ENCODE assay signal across 12 cellular contexts in genomic region chr5:131814990-131815389, GRCh38. TPM values are rescaled to one million over a fixed set of nuclear protein-coding genes. Genes with fewer than 3 reads are reported as not detected.
DNase-seq lines count a peak whose midpoint lies in the region; ATAC-seq and TF ChIP-seq lines count a peak whose summit lies in the region.
"Had no signal": no experiment of that assay in that cellular context is flagged by ENCODE, and none has a peak within 500 bp of the region (broad histone marks: within the 10 kb centered on the region; RNA-seq: fewer than 3 reads in every experiment).

No MANE protein-coding gene starts in this region.

- no peaks in the 10 kb centered on the region for H3K36me3 Mint-ChIP-seq in activated naive CD8-positive, alpha-beta T cell treated with anti-CD3 and anti-CD28 coated beads, Interleukin-2, amount 50 U/mL, for 24 hours (ENCODE audit: low read depth)

- ATAC-seq in left lung (peak; percentile 41), GM21619 (IDR thresholded peaks at IDR 0.05; ENCODE audit: unreplicated experiment) (no peak)
- no peak for ATAC-seq in activated naive CD8-positive, alpha-beta T cell treated with anti-CD3 and anti-CD28 coated beads, Interleukin-2, amount 50 U/mL, for 24 hours
- ATAC-seq: heart right ventricle had no signal

- no peaks in the 10 kb centered on the region for H3K4me1 ChIP-seq in NT2/D1 (ENCODE audit: insufficient read depth, insufficient read length)
- no peaks in the 10 kb centered on the region for H3K4me1 ChIP-seq in left lung

- H3K9ac ChIP-seq in NT2/D1 (ENCODE audit: insufficient read length, low read depth) = no peak overlapping the region
- H3K9ac ChIP-seq: KMS-11 had no signal

- H3K9me3 ChIP-seq in NT2/D1 (ENCODE audit: insufficient read depth, low read length) = peaks cover 4% of the 10 kb centered on the region; the same call in 1 of the 2 replicates
- H3K9me3 ChIP-seq in left lung = no peaks in the 10 kb centered on the region
- H3K9me3 ChIP-seq: heart right ventricle had no signal

- H3K36me3 ChIP-seq in NT2/D1 (ENCODE audit: insufficient read depth, insufficient read length, low read length) (no peaks in the 10 kb centered on the region), left lung (no peaks in the 10 kb centered on the region)
- H3K36me3 ChIP-seq: heart right ventricle had no signal

- no peak overlapping the region for H3K4me3 Mint-ChIP-seq in activated naive CD8-positive, alpha-beta T cell treated with anti-CD3 and anti-CD28 coated beads, Interleukin-2, amount 50 U/mL, for 24 hours

- H3K27ac Mint-ChIP-seq in activated naive CD8-positive, alpha-beta T cell treated with anti-CD3 and anti-CD28 coated beads, Interleukin-2, amount 50 U/mL, for 24 hours = no peak overlapping the region

- H3K9me3 Mint-ChIP-seq in activated naive CD8-positive, alpha-beta T cell treated with anti-CD3 and anti-CD28 coated beads, Interleukin-2, amount 50 U/mL, for 24 hours = no peaks in the 10 kb centered on the region

- intact Hi-C loops in left lung (cut with DNase I) = no loop called here

- DNase-seq in Daoy (ENCODE audit: low read depth) (peak; percentile 75), NT2/D1 (ENCODE audit: low read depth, low spot score) (peak; percentile 39), dermis blood vessel endothelial cell (peak; percentile 85), left lung (no peak), SK-N-DZ (ENCODE audit: low spot score) (no peak)
- DNase-seq in activated naive CD8-positive, alpha-beta T cell treated with anti-CD3 and anti-CD28 coated beads, Interleukin-2, amount 50 U/mL, for 24 hours = no peak
- DNase-seq in activated T-cell treated with anti-CD3 and anti-CD28 coated beads, Interleukin-2, amount 50 U/mL, for 48 hours = no peak
- DNase-seq: heart right ventricle, NCI-H510A treated with DMSO at 0.1 percent for 48 hours, substantia nigra had no signal

- H3K4me1 Mint-ChIP-seq in activated naive CD8-positive, alpha-beta T cell treated with anti-CD3 and anti-CD28 coated beads, Interleukin-2, amount 50 U/mL, for 24 hours = peaks cover 10% of the 10 kb centered on the region

- H3K27me3 ChIP-seq in NT2/D1 (ENCODE audit: insufficient read depth, insufficient read length) (no peaks in the 10 kb centered on the region), left lung (no peaks in the 10 kb centered on the region)
- H3K27me3 ChIP-seq: heart right ventricle had no signal

- H3K27ac ChIP-seq in left lung = no peak overlapping the region
- H3K27ac ChIP-seq: heart right ventricle, KMS-11 had no signal

- no peaks in the 10 kb centered on the region for H3K27me3 Mint-ChIP-seq in activated naive CD8-positive, alpha-beta T cell treated with anti-CD3 and anti-CD28 coated beads, Interleukin-2, amount 50 U/mL, for 24 hours

- no peak overlapping the region for H3K4me3 ChIP-seq in NT2/D1 (ENCODE audit: insufficient read length, low read depth)
- no peak overlapping the region for H3K4me3 ChIP-seq in left lung
- H3K4me3 ChIP-seq: heart right ventricle had no signal

- TF ChIP-seq CTCF in left lung (IDR thresholded peaks at IDR 0.05) = no peak

RNA-seq across cellular contexts. Expression of gene FNIP1, which starts 18.2 kb away (rescaled TPM):
- total RNA-seq in Daoy (2014; rRNA removed; shearing (Covaris generic)) = 27.8 and 28.9 TPM in 2 replicates
- total RNA-seq in dermis blood vessel endothelial cell (30.2 and 37.3 TPM in 2 replicates), left lung (10 to 100 TPM; 36.5 to 49.3 TPM)
- polyA plus RNA-seq in SK-N-DZ (2014; cell fraction: cytosol; rRNA removed) = 10.1 and 11.2 TPM in 2 replicates
- polyA plus RNA-seq in SK-N-DZ (2014; cell fraction: nucleus; rRNA removed) = 12.3 and 21.2 TPM in 2 replicates

Comparison
In these comparisons a context has a peak if more than half of its experiments do, and no peak if none do; other contexts are left out.
1. DNase-seq: peak in Daoy (single experiment), NT2/D1 (single experiment) and dermis blood vessel endothelial cell (single experiment); none in left lung (0 of 2), SK-N-DZ (single experiment), activated naive CD8-positive, alpha-beta T cell treated with anti-CD3 and anti-CD28 coated beads, Interleukin-2, amount 50 U/mL, for 24 hours (single experiment) and activated T-cell treated with anti-CD3 and anti-CD28 coated beads, Interleukin-2, amount 50 U/mL, for 48 hours (0 of 2).